ENCODE assay signal across 2 cellular contexts in genomic region chr19:34188388-34188787, GRCh38.
A peak's percentile ranks its signal among the peaks of the same experiment; 100 is the strongest.
TF ChIP-seq lines count a peak whose summit lies in the region.

No MANE protein-coding gene starts in this region.

TF ChIP-seq in H1, 55 proteins besides CTCF, POLR2A, EP300 and RAD21:
- TF ChIP-seq CEBPB (IDR thresholded peaks at IDR 0.05; ENCODE audit: low read depth, low read length) (0 out of 2 replicates have a peak, but pooled peaks have one; percentile 1), CHD2 (IDR thresholded peaks at IDR 0.05; ENCODE audit: low read length) (no peak), TBP (IDR thresholded peaks at IDR 0.05; ENCODE audit: low read depth, low read length) (no peak), RBBP5 (IDR thresholded peaks at IDR 0.05; ENCODE audit: borderline replicate concordance, low read depth, low read length) (no peak)

TF ChIP-seq in HEK293T, 16 proteins besides CTCF, POLR2A, EP300 and RAD21:
- TF ChIP-seq ARNT (IDR thresholded peaks at IDR 0.05) (no peak), FOXA1 (IDR thresholded peaks at IDR 0.05) (no peak), NFRKB (IDR thresholded peaks at IDR 0.05) (no peak), SP1 (IDR thresholded peaks at IDR 0.05) (no peak), ZNF384 (IDR thresholded peaks at IDR 0.05) (no peak)
